In genomic region chr18:63366270-63366990, GRCh38 we compare ENCODE assay signal across 8 cellular contexts. TPM values are rescaled to one million over a fixed set of nuclear protein-coding genes. Genes with fewer than 3 reads are reported as not detected.
DNase-seq lines count a peak whose midpoint lies in the region; ATAC-seq and TF ChIP-seq lines count a peak whose summit lies in the region.

No MANE protein-coding gene starts in this region.

- no peaks in the 10 kb centered on the region for H3K27me3 Mint-ChIP-seq in osteocyte (ENCODE audit: unreplicated experiment)

- peak overlapping the region; percentile 97 for H3K27ac ChIP-seq in thoracic aorta

- peaks cover 14 to 22% of the 10 kb centered on the region in 2 donors for H3K4me1 ChIP-seq in thoracic aorta (ENCODE audit: control insufficient read depth in 1 of 2, low read depth in 2 of 2)

- peak overlapping the region; percentile 79 for H3K27ac Mint-ChIP-seq in osteocyte (ENCODE audit: unreplicated experiment)

- POLR2A ChIA-PET in BJ (lab: Charles Lee): no interaction called here

- H3K36me3 ChIP-seq in BJ (ENCODE audit: control insufficient read depth, insufficient read depth, low read length) (peaks cover 6% of the 10 kb centered on the region; the same call in 1 of the 2 replicates), thoracic aorta (peaks cover 9% of the 10 kb centered on the region)

- H3K4me3 ChIP-seq in BJ (ENCODE audit: low read depth, low read length) (peak overlapping the region; percentile 96), thoracic aorta (peak overlapping the region; percentile 89)

- TF ChIP-seq CTCF in BJ (IDR thresholded peaks at IDR 0.05; ENCODE audit: insufficient read depth, low read depth, low read length): no peak
- TF ChIP-seq CTCF in osteocyte (IDR thresholded peaks at IDR 0.05): no peak
- TF ChIP-seq CTCF in thoracic aorta (IDR thresholded peaks at IDR 0.05): no peak

- peaks cover 30% of the 10 kb centered on the region for H3K4me1 Mint-ChIP-seq in osteocyte (ENCODE audit: unreplicated experiment)

- DNase-seq in BJ (ENCODE audit: low read depth) (no peak), RPMI7951 (ENCODE audit: low read depth) (peak; percentile 74), germinal center (ENCODE audit: low spot score) (peak; percentile 61), osteocyte (ENCODE audit: extremely low spot score, unreplicated experiment) (no peak), thoracic aorta (ENCODE audit: low spot score) (peak; percentile 16)
- DNase-seq in activated naive CD4-positive, alpha-beta T cell (lab: John Stamatoyannopoulos, UW): peak; percentile 13 to 48 (median 22)

- no peaks in the 10 kb centered on the region for H3K9me3 Mint-ChIP-seq in osteocyte (ENCODE audit: unreplicated experiment)

- peaks cover 15% of the 10 kb centered on the region for H3K36me3 Mint-ChIP-seq in osteocyte (ENCODE audit: unreplicated experiment)

- ATAC-seq in HG03378 (IDR thresholded peaks at IDR 0.05; ENCODE audit: unreplicated experiment): peak; percentile 26
- peak; percentile 17 for ATAC-seq in thoracic aorta (ENCODE audit: insufficient number of reproducible peaks, low FRiP score, low read depth)

- no peaks in the 10 kb centered on the region for H3K9me3 ChIP-seq in thoracic aorta

- H3K4me3 Mint-ChIP-seq in osteocyte (ENCODE audit: unreplicated experiment): peak overlapping the region; percentile 96

- TF ChIP-seq POLR2A in GM19193 (IDR thresholded peaks at IDR 0.05; ENCODE audit: extremely low read depth, insufficient read depth, insufficient read length): peak; percentile 10

- H3K27me3 ChIP-seq in BJ (ENCODE audit: control insufficient read depth, insufficient read depth, low read length) (no peaks in the 10 kb centered on the region), thoracic aorta (replicated peaks; ENCODE audit: insufficient read depth) (no peaks in the 10 kb centered on the region)

- CTCF ChIA-PET in BJ (lab: Yijun Ruan, JAX): interaction anchor here (0.5 to 1.7 kb wide), 4 partner anchors 12 to 264 kb away, joined by 3 to 7 read pairs (median 4); no protein-coding TSS in a partner anchor

RNA-seq across cellular contexts. Expression of gene KDSR, which starts 0.6 kb away (rescaled TPM):
- polyA plus RNA-seq in BJ (2011; rRNA removed): 29.1 and 32.0 TPM in 2 replicates
- polyA minus RNA-seq in BJ (2011; rRNA and poly(A)+ RNA removed): 29.1 and 31.4 TPM in 2 replicates
- 17.1 and 20.8 TPM in 2 replicates for total RNA-seq in RPMI7951 (2014; rRNA removed; shearing (Covaris generic))
- total RNA-seq in osteocyte (87.7 and 90.5 TPM in 2 replicates), thoracic aorta (10 to 100 TPM; 46.2 to 72.4 TPM)

RNA-seq across cellular contexts. Expression of gene BCL2, which starts 46.9 kb away (rescaled TPM):
- 0.15 and 0.16 TPM in 2 replicates for polyA plus RNA-seq in BJ (2011; rRNA removed)
- polyA minus RNA-seq in BJ (2011; rRNA and poly(A)+ RNA removed): 0.09 and 0.31 TPM in 2 replicates
- 0.84 and 1.4 TPM in 2 replicates for total RNA-seq in RPMI7951 (2014; rRNA removed; shearing (Covaris generic))
- total RNA-seq in osteocyte (2.5 and 3.2 TPM in 2 replicates), thoracic aorta (10 to 100 TPM; 22.9 to 29.3 TPM)

RNA-seq across cellular contexts. Expression of gene VPS4B, which starts 55.8 kb away (rescaled TPM):
- polyA plus RNA-seq in BJ (2011; rRNA removed): 17.0 and 25.1 TPM in 2 replicates
- polyA minus RNA-seq in BJ (2011; rRNA and poly(A)+ RNA removed): 17.0 and 21.4 TPM in 2 replicates
- 40.8 and 41.3 TPM in 2 replicates for total RNA-seq in RPMI7951 (2014; rRNA removed; shearing (Covaris generic))
- total RNA-seq in osteocyte (59.1 and 64.5 TPM in 2 replicates), thoracic aorta (10 to 100 TPM; 25.5 to 49.9 TPM)

Comparison
In these comparisons a context has a peak if more than half of its experiments do, and no peak if none do; other contexts are left out.
1. DNase-seq: peak in RPMI7951 (single experiment), activated naive CD4-positive, alpha-beta T cell (4 of 4), germinal center (single experiment) and thoracic aorta (single experiment); none in BJ (single experiment) and osteocyte (single experiment).